Comparison of ENCODE assay signal across 2 cellular contexts in the genomic region with DNA sequence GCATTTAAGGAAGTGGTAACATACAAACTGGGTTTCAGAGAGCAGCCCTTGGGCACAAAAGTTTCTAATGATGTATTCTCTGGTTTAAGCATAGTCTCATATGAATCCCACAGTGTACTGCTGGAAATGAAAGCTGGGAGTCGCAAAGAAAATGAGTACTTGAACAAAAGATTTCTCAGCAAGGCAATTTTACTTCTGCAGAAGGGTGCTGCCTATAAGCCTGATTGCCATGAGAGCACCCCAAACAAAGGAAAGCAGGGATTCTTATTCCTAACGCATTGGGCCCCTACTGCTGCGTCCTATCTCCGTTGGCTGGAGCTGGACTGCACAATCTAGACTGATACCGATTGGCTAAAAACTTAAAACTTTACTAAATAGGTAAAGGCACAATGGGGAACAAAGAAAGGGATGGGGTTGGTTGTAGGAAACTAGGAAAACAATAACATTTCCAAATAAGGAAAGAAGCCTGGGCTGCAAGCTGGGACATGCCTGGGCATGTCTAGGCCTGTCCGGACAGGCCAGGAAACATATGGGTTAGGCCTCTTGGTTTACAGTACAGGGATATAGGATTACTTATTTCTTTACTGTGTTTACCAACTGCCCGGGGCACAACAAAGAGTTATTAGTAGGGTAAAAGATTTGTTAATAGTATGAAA.
TF ChIP-seq lines count a peak whose summit lies in the region.

No MANE protein-coding gene starts in this region.

TF ChIP-seq in HepG2, 621 proteins besides CTCF, POLR2A, EP300 and RAD21:
- TF ChIP-seq PBX2 (CRISPR knock-in tag; IDR thresholded peaks at IDR 0.05) = no peak
- peak; percentile 87; the same call in 1 of the 2 replicates for TF ChIP-seq ZNF562 (CRISPR knock-in tag; IDR thresholded peaks at IDR 0.05; ENCODE audit: borderline replicate concordance)
- TF ChIP-seq TP53 (CRISPR knock-in tag; conservative IDR thresholded peaks at IDR 0.05) = peak; percentile 97

TF ChIP-seq in WTC11, 78 proteins besides CTCF, POLR2A, EP300 and RAD21:
- TF ChIP-seq FOXJ3 (CRISPR knock-in tag; IDR thresholded peaks at IDR 0.05; ENCODE audit: borderline replicate concordance) (no peak), ZNF423 (CRISPR knock-in tag; IDR thresholded peaks at IDR 0.05) (no peak), MXD4 (CRISPR knock-in tag; IDR thresholded peaks at IDR 0.05; ENCODE audit: borderline replicate concordance) (no peak), IRF2 (CRISPR knock-in tag; IDR thresholded peaks at IDR 0.05; ENCODE audit: borderline replicate concordance, low read depth) (no peak), JAZF1 (CRISPR knock-in tag; IDR thresholded peaks at IDR 0.05) (no peak), ATF6 (CRISPR knock-in tag; IDR thresholded peaks at IDR 0.05) (no peak), JUN (CRISPR knock-in tag; IDR thresholded peaks at IDR 0.05) (no peak), GABPB1 (CRISPR knock-in tag; IDR thresholded peaks at IDR 0.05) (no peak), ZNF396 (CRISPR knock-in tag; IDR thresholded peaks at IDR 0.05; ENCODE audit: borderline replicate concordance) (no peak), ZNF512 (CRISPR knock-in tag; IDR thresholded peaks at IDR 0.05; ENCODE audit: borderline replicate concordance) (no peak), ZNF121 (CRISPR knock-in tag; IDR thresholded peaks at IDR 0.05) (no peak), ATF1 (CRISPR knock-in tag; IDR thresholded peaks at IDR 0.05) (no peak), E2F4 (CRISPR knock-in tag; IDR thresholded peaks at IDR 0.05; ENCODE audit: borderline replicate concordance, low read depth) (no peak), ZNF232 (CRISPR knock-in tag; IDR thresholded peaks at IDR 0.05) (no peak)
- TF ChIP-seq, protein P1, sequence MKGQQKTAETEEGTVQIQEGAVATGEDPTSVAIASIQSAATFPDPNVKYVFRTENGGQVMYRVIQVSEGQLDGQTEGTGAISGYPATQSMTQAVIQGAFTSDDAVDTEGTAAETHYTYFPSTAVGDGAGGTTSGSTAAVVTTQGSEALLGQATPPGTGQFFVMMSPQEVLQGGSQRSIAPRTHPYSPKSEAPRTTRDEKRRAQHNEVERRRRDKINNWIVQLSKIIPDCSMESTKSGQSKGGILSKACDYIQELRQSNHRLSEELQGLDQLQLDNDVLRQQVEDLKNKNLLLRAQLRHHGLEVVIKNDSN (CRISPR knock-in tag; IDR thresholded peaks at IDR 0.05) = no peak
- TF ChIP-seq, protein P2, sequence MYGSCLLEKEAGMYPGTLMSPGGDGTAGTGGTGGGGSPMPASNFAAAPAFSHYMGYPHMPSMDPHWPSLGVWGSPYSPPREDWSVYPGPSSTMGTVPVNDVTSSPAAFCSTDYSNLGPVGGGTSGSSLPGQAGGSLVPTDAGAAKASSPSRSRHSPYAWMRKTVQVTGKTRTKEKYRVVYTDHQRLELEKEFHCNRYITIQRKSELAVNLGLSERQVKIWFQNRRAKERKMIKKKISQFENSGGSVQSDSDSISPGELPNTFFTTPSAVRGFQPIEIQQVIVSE (CRISPR knock-in tag; IDR thresholded peaks at IDR 0.05; ENCODE audit: borderline replicate concordance) = no peak
- TF ChIP-seq, protein P3, sequence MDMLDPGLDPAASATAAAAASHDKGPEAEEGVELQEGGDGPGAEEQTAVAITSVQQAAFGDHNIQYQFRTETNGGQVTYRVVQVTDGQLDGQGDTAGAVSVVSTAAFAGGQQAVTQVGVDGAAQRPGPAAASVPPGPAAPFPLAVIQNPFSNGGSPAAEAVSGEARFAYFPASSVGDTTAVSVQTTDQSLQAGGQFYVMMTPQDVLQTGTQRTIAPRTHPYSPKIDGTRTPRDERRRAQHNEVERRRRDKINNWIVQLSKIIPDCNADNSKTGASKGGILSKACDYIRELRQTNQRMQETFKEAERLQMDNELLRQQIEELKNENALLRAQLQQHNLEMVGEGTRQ (CRISPR knock-in tag; IDR thresholded peaks at IDR 0.05) = no peak
- TF ChIP-seq, protein P4, sequence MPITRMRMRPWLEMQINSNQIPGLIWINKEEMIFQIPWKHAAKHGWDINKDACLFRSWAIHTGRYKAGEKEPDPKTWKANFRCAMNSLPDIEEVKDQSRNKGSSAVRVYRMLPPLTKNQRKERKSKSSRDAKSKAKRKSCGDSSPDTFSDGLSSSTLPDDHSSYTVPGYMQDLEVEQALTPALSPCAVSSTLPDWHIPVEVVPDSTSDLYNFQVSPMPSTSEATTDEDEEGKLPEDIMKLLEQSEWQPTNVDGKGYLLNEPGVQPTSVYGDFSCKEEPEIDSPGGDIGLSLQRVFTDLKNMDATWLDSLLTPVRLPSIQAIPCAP (CRISPR knock-in tag; IDR thresholded peaks at IDR 0.05) = no peak
